ENCODE assay signal across 8 cellular contexts in genomic region chr12:43758728-43759563, GRCh38. TPM values are rescaled to one million over a fixed set of nuclear protein-coding genes. Genes with fewer than 3 reads are reported as not detected.
DNase-seq lines count a peak whose midpoint lies in the region; TF ChIP-seq lines count a peak whose summit lies in the region.

TSS of gene IRAK4 (plus strand) at chr12:43758951. CDS start at chr12:43768112, 9,161 bp downstream.
A gene with protein sequence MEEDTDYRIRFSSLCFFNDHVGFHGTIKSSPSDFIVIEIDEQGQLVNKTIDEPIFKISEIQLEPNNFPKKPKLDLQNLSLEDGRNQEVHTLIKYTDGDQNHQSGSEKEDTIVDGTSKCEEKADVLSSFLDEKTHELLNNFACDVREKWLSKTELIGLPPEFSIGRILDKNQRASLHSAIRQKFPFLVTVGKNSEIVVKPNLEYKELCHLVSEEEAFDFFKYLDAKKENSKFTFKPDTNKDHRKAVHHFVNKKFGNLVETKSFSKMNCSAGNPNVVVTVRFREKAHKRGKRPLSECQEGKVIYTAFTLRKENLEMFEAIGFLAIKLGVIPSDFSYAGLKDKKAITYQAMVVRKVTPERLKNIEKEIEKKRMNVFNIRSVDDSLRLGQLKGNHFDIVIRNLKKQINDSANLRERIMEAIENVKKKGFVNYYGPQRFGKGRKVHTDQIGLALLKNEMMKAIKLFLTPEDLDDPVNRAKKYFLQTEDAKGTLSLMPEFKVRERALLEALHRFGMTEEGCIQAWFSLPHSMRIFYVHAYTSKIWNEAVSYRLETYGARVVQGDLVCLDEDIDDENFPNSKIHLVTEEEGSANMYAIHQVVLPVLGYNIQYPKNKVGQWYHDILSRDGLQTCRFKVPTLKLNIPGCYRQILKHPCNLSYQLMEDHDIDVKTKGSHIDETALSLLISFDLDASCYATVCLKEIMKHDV (minus strand): TSS chr12:43758790. CDS start chr12:43755245, 3,545 bp downstream.

- TF ChIP-seq CTCF in MM.1S (IDR thresholded peaks at IDR 0.05; ENCODE audit: low read length) (peak; percentile 48), foreskin fibroblast (IDR thresholded peaks at IDR 0.05; ENCODE audit: low read depth, low read length) (peak; percentile 51), neural crest cell (conservative IDR thresholded peaks at IDR 0.05) (peak; percentile 44)

- H3K27ac ChIP-seq in MM.1S (ENCODE audit: low read length) (peak within 1 kb of the TSS; percentile 96), SJCRH30 (peak within 1 kb of the TSS; percentile 68)

- peak within 1 kb of the TSS; percentile 92 for H3K4me3 Mint-ChIP-seq in neural crest cell

- peaks cover 33% of the 10 kb centered on the region for H3F3A ChIP-seq in MM.1S (ENCODE audit: insufficient read depth, low read length)

- H3K4me2 ChIP-seq in MM.1S (ENCODE audit: low read depth, low read length), result peak within 1 kb of the TSS; percentile 84

- H2AFZ ChIP-seq in MM.1S (ENCODE audit: low read length), result peak within 1 kb of the TSS; percentile 87

- H3K9me2 ChIP-seq in MM.1S (replicated peaks; ENCODE audit: insufficient read depth, low read length), result no peaks in the 10 kb centered on the region

- H3K27ac Mint-ChIP-seq in neural crest cell (ENCODE audit: unreplicated experiment), result peak within 1 kb of the TSS; percentile 88

- H3K36me3 ChIP-seq in MM.1S (replicated peaks; ENCODE audit: insufficient read depth, low read length) (no peaks in the 10 kb centered on the region; the same call in 1 of the 2 replicates), SJCRH30 (0 out of 2 replicates have a peak, but pooled peaks cover 3% of the 10 kb centered on the region)

- H3K27me3 ChIP-seq in MM.1S (replicated peaks; ENCODE audit: insufficient read depth, low read length) (no peaks in the 10 kb centered on the region), SJCRH30 (no peaks in the 10 kb centered on the region)

- peak; percentile 92 for DNase-seq in GF-D8 (lab: John Stamatoyannopoulos, UW)
- peak; percentile 96 for DNase-seq in HCEC 1CT
- DNase-seq in MM.1S, result peak; percentile 99
- peak; percentile 97 to 99 for DNase-seq in SJCRH30
- peak; percentile 92 for DNase-seq in activated gamma-delta T cell treated with anti-CD3 and anti-CD28 coated beads, Interleukin-2, amount 50 U/mL, for 16 hours (ENCODE audit: low read depth)
- peak; percentile 96 to 98 for DNase-seq in foreskin fibroblast
- DNase-seq in neural crest cell (ENCODE audit: low read depth, low spot score), result peak; percentile 63
- peak; percentile 95 for DNase-seq in stromal cell of bone marrow (ENCODE audit: low read depth)

- H3K9me3 ChIP-seq in MM.1S (replicated peaks; ENCODE audit: insufficient read depth, low read length), result no peaks in the 10 kb centered on the region
- H3K9me3 ChIP-seq in SJCRH30 (replicated peaks), result no peaks in the 10 kb centered on the region

- peaks cover 45% of the 10 kb centered on the region for H3K79me2 ChIP-seq in MM.1S (ENCODE audit: low read length)

- no peaks in the 10 kb centered on the region for H4K20me1 ChIP-seq in MM.1S (ENCODE audit: insufficient read depth, low read length)

- peaks cover 3% of the 10 kb centered on the region for H3K9me3 Mint-ChIP-seq in neural crest cell

- H3K27me3 Mint-ChIP-seq in neural crest cell (ENCODE audit: low read depth), result no peaks in the 10 kb centered on the region

- H3K36me3 Mint-ChIP-seq in neural crest cell (ENCODE audit: low read depth), result peaks cover 4% of the 10 kb centered on the region

- peak within 1 kb of the TSS; percentile 89 for H3K9ac ChIP-seq in MM.1S (ENCODE audit: low read length)

- H3K4me1 ChIP-seq in MM.1S (ENCODE audit: low read length) (peaks cover 34% of the 10 kb centered on the region), SJCRH30 (no peaks in the 10 kb centered on the region; the same call in 1 of the 2 replicates)

- H3K4me3 ChIP-seq in MM.1S (ENCODE audit: low read length) (peak within 1 kb of the TSS; percentile 77), SJCRH30 (peak within 1 kb of the TSS; percentile 89), foreskin fibroblast (ENCODE audit: low read depth in 1 of 2, low read length in 2 of 2) (peak within 1 kb of the TSS; percentile 80)

- H3K4me1 Mint-ChIP-seq in neural crest cell, result peaks cover 15% of the 10 kb centered on the region

RNA-seq across cellular contexts. Expression of gene IRAK4, which starts in this region (rescaled TPM):
- total RNA-seq in SJCRH30 (2014; rRNA removed; shearing (Covaris generic)), result 13.5 and 15.7 TPM in 2 replicates
- total RNA-seq in neural crest cell, result 4.1 and 5.4 TPM in 2 replicates

RNA-seq across cellular contexts. Expression of the second gene that starts in this region (rescaled TPM):
- 29.2 and 35.7 TPM in 2 replicates for total RNA-seq in SJCRH30 (2014; rRNA removed; shearing (Covaris generic))
- total RNA-seq in neural crest cell, result 7.8 and 10.6 TPM in 2 replicates

Comparison
In these comparisons a context has a peak if more than half of its experiments do, and no peak if none do; other contexts are left out.
1. Peak in every context shown above with its lines: DNase-seq, H3K4me3 ChIP-seq and H3K27ac ChIP-seq.